Comparison of ENCODE assay signal across 8 cellular contexts in the genomic region with DNA sequence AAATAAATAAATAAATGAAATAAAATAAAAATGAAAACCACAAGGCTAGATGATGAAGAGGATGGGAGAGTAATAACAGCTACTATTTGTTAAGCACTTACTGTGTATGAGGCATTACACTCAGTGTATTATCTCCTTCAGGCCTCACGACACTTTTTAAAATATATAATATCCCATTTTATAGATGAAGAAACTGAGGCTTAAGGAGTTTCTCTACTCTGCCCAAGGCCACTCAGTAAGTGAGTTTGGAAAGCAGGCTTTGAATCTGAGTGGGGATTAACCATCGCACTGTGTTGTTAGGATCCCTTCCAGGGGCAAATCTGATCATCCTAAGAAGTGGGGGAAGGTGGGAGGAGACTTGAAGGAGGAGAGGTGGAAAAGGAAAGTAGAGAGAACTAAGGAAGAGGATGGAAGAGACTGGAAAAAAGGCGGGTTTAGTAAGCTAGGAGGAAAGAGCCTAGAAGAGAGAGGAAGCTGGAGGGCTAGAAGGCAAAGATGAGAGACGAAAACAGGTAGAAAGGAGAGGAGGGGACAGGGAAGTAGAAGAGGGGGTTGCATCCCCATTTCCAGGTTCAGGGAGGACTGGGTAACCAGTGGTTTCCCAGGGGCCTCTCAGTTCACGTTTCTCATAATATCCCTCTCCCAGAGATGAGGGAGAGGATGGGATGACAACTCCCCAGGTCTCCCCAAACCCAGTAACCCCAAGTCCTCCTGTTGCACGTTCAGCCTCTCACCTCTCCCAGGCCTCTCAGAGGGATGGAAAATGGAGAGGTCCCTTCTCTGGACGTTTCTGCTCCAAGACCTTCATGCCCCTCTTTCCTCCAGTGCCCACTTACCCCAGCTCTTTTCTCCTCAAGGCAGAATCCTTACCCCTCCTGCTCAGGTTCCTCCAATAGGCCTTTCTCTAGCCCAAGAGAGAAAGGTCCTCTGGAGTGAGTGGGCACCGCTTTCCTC.
DNase-seq lines count a peak whose midpoint lies in the region; ATAC-seq lines count a peak whose summit lies in the region.

No MANE protein-coding gene starts in this region.

- H3K27me3 ChIP-seq in muscle layer of colon (ENCODE audit: control insufficient read depth in 1 of 2, insufficient read depth in 2 of 2, low read length in 2 of 2) = no peaks in the 10 kb centered on the region

- no peaks in the 10 kb centered on the region for H3K9me3 ChIP-seq in muscle layer of colon (ENCODE audit: low read length)

- peaks cover 67% of the 10 kb centered on the region for H3K4me1 Mint-ChIP-seq in stimulated activated naive CD8-positive, alpha-beta T cell treated with anti-CD3 and anti-CD28 coated beads, Interleukin-15, Interleukin-2, amounts not matched to agents 100 ng/mL and 50 ng/mL, for 24 hours (ENCODE audit: low read depth)

- peak overlapping the region; percentile 99 for H3K27ac Mint-ChIP-seq in stimulated activated naive CD8-positive, alpha-beta T cell treated with anti-CD3 and anti-CD28 coated beads, Interleukin-15, Interleukin-2, amounts not matched to agents 100 ng/mL and 50 ng/mL, for 24 hours

- no peak for ATAC-seq in stimulated activated naive CD8-positive, alpha-beta T cell treated with anti-CD3 and anti-CD28 coated beads, Interleukin-15, Interleukin-2, amounts not matched to agents 100 U/mL and 50 U/mL, for 24 hours
- no peak for ATAC-seq in GM21529 (IDR thresholded peaks at IDR 0.05; ENCODE audit: unreplicated experiment)

- peak overlapping the region; percentile 89 for H3K4me3 Mint-ChIP-seq in stimulated activated naive CD8-positive, alpha-beta T cell treated with anti-CD3 and anti-CD28 coated beads, Interleukin-15, Interleukin-2, amounts not matched to agents 100 ng/mL and 50 ng/mL, for 24 hours

- H3K36me3 ChIP-seq in muscle layer of colon (ENCODE audit: insufficient read depth, low read length) = peaks cover 38% of the 10 kb centered on the region

- no peak for DNase-seq in stimulated activated naive CD8-positive, alpha-beta T cell treated with anti-CD3 and anti-CD28 coated beads, Interleukin-15, Interleukin-2, amounts not matched to agents 100 U/mL and 50 U/mL, for 24 hours
- no peak for DNase-seq in caudate nucleus (lab: John Stamatoyannopoulos, UW)
- no peak for DNase-seq in NCI-H2171 (lab: John Stamatoyannopoulos, UW)
- no peak for DNase-seq in medulla oblongata (ENCODE audit: extremely low spot score)
- no peak for DNase-seq in MV-4-11 (lab: John Stamatoyannopoulos, UW)

- peaks cover 41% of the 10 kb centered on the region for H3K36me3 Mint-ChIP-seq in stimulated activated naive CD8-positive, alpha-beta T cell treated with anti-CD3 and anti-CD28 coated beads, Interleukin-15, Interleukin-2, amounts not matched to agents 100 ng/mL and 50 ng/mL, for 24 hours (ENCODE audit: low read depth)

- H3K27ac ChIP-seq in caudate nucleus (ENCODE audit: low read depth, low read length) (peak overlapping the region; percentile 100), muscle layer of colon (ENCODE audit: low read depth, low read length) (peak overlapping the region; percentile 89)

- H3K27me3 Mint-ChIP-seq in stimulated activated naive CD8-positive, alpha-beta T cell treated with anti-CD3 and anti-CD28 coated beads, Interleukin-15, Interleukin-2, amounts not matched to agents 100 ng/mL and 50 ng/mL, for 24 hours = no peaks in the 10 kb centered on the region

- H3K9me3 Mint-ChIP-seq in stimulated activated naive CD8-positive, alpha-beta T cell treated with anti-CD3 and anti-CD28 coated beads, Interleukin-15, Interleukin-2, amounts not matched to agents 100 ng/mL and 50 ng/mL, for 24 hours = no peaks in the 10 kb centered on the region

- peak overlapping the region; percentile 70 to 82 for H3K4me3 ChIP-seq in muscle layer of colon (ENCODE audit: low read depth in 1 of 2, low read length in 2 of 2)

- peak overlapping the region; percentile 92 for H3K9ac ChIP-seq in muscle layer of colon (ENCODE audit: low read length)

- H3K4me1 ChIP-seq in muscle layer of colon (ENCODE audit: insufficient read depth, low read length) = peaks cover 34% of the 10 kb centered on the region
